In the genomic region with DNA sequence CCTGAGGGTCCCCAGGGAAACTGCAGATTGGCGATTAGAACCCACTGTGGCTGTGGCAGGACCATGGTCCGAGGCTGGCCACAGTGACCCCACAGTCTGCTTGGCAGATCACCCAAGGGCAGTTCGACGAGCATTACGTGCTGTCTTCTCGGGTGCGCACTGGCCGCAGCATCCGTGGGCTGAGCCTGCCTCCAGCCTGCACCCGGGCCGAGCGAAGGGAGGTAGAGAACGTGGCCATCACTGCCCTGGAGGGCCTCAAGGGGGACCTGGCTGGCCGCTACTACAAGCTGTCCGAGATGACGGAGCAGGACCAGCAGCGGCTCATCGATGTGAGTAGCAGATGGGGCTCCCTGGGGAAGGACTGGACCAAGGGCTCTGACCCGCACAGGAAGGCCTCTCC, we compare ENCODE assay signal across 1 cellular context.
A peak's percentile ranks its signal among the peaks of the same experiment; 100 is the strongest.
TF ChIP-seq lines count a peak whose summit lies in the region.

No MANE protein-coding gene starts in this region.

TF ChIP-seq in WTC11, 78 proteins besides CTCF, POLR2A, EP300 and RAD21:
- no peak for TF ChIP-seq MYBL2 (CRISPR knock-in tag; IDR thresholded peaks at IDR 0.05)
- 0 out of 2 replicates have a peak, but pooled peaks have one; percentile 45 for TF ChIP-seq IRF2 (CRISPR knock-in tag; IDR thresholded peaks at IDR 0.05; ENCODE audit: borderline replicate concordance, low read depth)
